Comparison of ENCODE assay signal across 9 cellular contexts in genomic region chr12:93979189-93979588, GRCh38.
DNase-seq lines count a peak whose midpoint lies in the region; TF ChIP-seq lines count a peak whose summit lies in the region.
"Had no signal": no experiment of that assay in that cellular context is flagged by ENCODE, and none has a peak within 500 bp of the region (broad histone marks: within the 10 kb centered on the region; RNA-seq: fewer than 3 reads in every experiment).

No MANE protein-coding gene starts in this region.

- intact Hi-C loops in stomach (cut with DNase I; ENCODE audit: low total_unique reads) = no loop called here

- H3K27ac Mint-ChIP-seq in activated T-cell treated with anti-CD3 and anti-CD28 coated beads, Interleukin-2, amount 50 U/mL, for 24 hours = no peak overlapping the region

- DNase-seq in activated T-cell treated with anti-CD3 and anti-CD28 coated beads for 1 hour (ENCODE audit: low read depth) (peak; percentile 1), SW480 (ENCODE audit: low spot score) (peak; percentile 23), foreskin fibroblast (peak; percentile 21 to 54), stomach (peak; percentile 35), NCI-H187 treated with DMSO at 0.1 percent for 48 hours (lab: John Stamatoyannopoulos, UW) (no peak), GM19240 (ENCODE audit: insufficient read length, low spot score) (no peak)
- no peak for DNase-seq in activated T-cell treated with anti-CD3 and anti-CD28 coated beads, Interleukin-2, amount 50 U/mL, for 24 hours
- DNase-seq in stimulated activated CD4-positive, alpha-beta T cell treated with anti-CD3 and anti-CD28 coated beads, Interleukin-2, amount 100 ng/mL, for 48 hours = no peak

- H3K4me1 ChIP-seq in stomach = peaks cover 0 to 7% (median 3%) of the 10 kb centered on the region in 4 donors

- no peaks in the 10 kb centered on the region for H3K9me3 ChIP-seq in stomach

- peak; percentile 36 for TF ChIP-seq CTCF in foreskin fibroblast (IDR thresholded peaks at IDR 0.05; ENCODE audit: low read depth, low read length)
- peak in 4 of 7 experiments; percentile 31 to 62 (median 43) for TF ChIP-seq CTCF in stomach (IDR thresholded peaks at IDR 0.05)

- H3K27ac ChIP-seq in stomach = no peak overlapping the region

- H3K27me3 Mint-ChIP-seq in activated T-cell treated with anti-CD3 and anti-CD28 coated beads, Interleukin-2, amount 50 U/mL, for 24 hours = peaks cover 13% of the 10 kb centered on the region

- no peaks in the 10 kb centered on the region for H3K36me3 ChIP-seq in stomach

- H3K9me3 Mint-ChIP-seq in activated T-cell treated with anti-CD3 and anti-CD28 coated beads, Interleukin-2, amount 50 U/mL, for 24 hours = no peaks in the 10 kb centered on the region

- H3K36me3 Mint-ChIP-seq in activated T-cell treated with anti-CD3 and anti-CD28 coated beads, Interleukin-2, amount 50 U/mL, for 24 hours (ENCODE audit: low read depth) = no peaks in the 10 kb centered on the region
- H3K36me3 Mint-ChIP-seq: naive thymus-derived CD8-positive, alpha-beta T cell had no signal

- TF ChIP-seq POLR2A in stomach (IDR thresholded peaks at IDR 0.05) = no peak

- 47 to 61% (median 58%) methylated on average over 2 of the region's 2 CpGs for WGBS in stomach, 5 donors

- H3K4me3 Mint-ChIP-seq in activated T-cell treated with anti-CD3 and anti-CD28 coated beads, Interleukin-2, amount 50 U/mL, for 24 hours = no peak overlapping the region
- H3K4me3 Mint-ChIP-seq: naive thymus-derived CD8-positive, alpha-beta T cell had no signal

- H3K4me1 Mint-ChIP-seq in activated T-cell treated with anti-CD3 and anti-CD28 coated beads, Interleukin-2, amount 50 U/mL, for 24 hours (ENCODE audit: low read depth) = peaks cover 20% of the 10 kb centered on the region

- no peaks in the 10 kb centered on the region for H3K27me3 ChIP-seq in stomach

- TF ChIP-seq EP300 in stomach (IDR thresholded peaks at IDR 0.05) = no peak

- no peak overlapping the region for H3K4me3 ChIP-seq in foreskin fibroblast (ENCODE audit: low read depth in 1 of 2, low read length in 2 of 2)
- no peak overlapping the region for H3K4me3 ChIP-seq in stomach

Comparison
In these comparisons a context has a peak if more than half of its experiments do, and no peak if none do; other contexts are left out.
1. DNase-seq: peak in activated T-cell treated with anti-CD3 and anti-CD28 coated beads for 1 hour (single experiment), SW480 (single experiment), foreskin fibroblast (2 of 2) and stomach (single experiment); none in activated T-cell treated with anti-CD3 and anti-CD28 coated beads, Interleukin-2, amount 50 U/mL, for 24 hours (single experiment), NCI-H187 treated with DMSO at 0.1 percent for 48 hours (single experiment), stimulated activated CD4-positive, alpha-beta T cell treated with anti-CD3 and anti-CD28 coated beads, Interleukin-2, amount 100 ng/mL, for 48 hours (0 of 2) and GM19240 (single experiment).